19 cellular contexts compared by ENCODE assay signal in the genomic region with DNA sequence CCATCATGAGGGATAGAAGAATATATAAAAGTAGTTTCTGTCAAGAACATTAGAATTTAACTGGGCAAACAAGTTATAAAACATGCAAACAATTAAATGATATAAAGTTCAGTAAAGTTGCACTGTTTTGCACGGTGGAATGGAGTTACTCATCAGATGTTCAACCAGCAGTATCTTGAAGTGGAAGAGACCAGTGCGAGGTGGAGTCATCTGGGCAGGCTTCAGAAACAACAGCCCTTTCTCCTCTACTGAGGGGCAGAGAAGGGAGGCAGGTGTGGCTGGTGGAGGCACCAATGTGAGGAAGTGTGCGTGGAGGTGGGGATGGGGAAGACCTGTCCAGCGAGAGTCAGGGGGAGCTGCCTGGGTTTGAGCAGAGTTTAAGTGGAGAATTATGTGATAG. TPM values are rescaled to one million over a fixed set of nuclear protein-coding genes. Genes with fewer than 3 reads are reported as not detected.
A peak's percentile ranks its signal among the peaks of the same experiment; 100 is the strongest.
DNase-seq lines count a peak whose midpoint lies in the region; TF ChIP-seq lines count a peak whose summit lies in the region.
"Had no signal": no experiment of that assay in that cellular context is flagged by ENCODE, and none has a peak within 500 bp of the region (broad histone marks: within the 10 kb centered on the region; RNA-seq: fewer than 3 reads in every experiment).

No MANE protein-coding gene starts in this region.

- no peaks in the 10 kb centered on the region for H3K27me3 Mint-ChIP-seq in neural crest cell (ENCODE audit: low read depth)

- H3K36me3 ChIP-seq in right atrium auricular region (no peaks in the 10 kb centered on the region), HEK293 (ENCODE audit: control insufficient read depth in 2 of 2, insufficient read depth in 1 of 2, low read length in 2 of 2) (no peaks in the 10 kb centered on the region)
- H3K36me3 ChIP-seq: HAP-1 had no signal

- H3K9me3 ChIP-seq in right atrium auricular region (no peaks in the 10 kb centered on the region), HEK293 (ENCODE audit: control insufficient read depth, insufficient read depth, low read depth, low read length) (no peaks in the 10 kb centered on the region)
- H3K9me3 ChIP-seq: A549, HAP-1 had no signal

- no peak overlapping the region for H3K4me3 Mint-ChIP-seq in neural crest cell

- TF ChIP-seq CTCF in right atrium auricular region (IDR thresholded peaks at IDR 0.05) = no peak
- TF ChIP-seq CTCF in HEK293 (tag by site-specific recombination; IDR thresholded peaks at IDR 0.05) = no peak
- TF ChIP-seq CTCF in neural crest cell (conservative IDR thresholded peaks at IDR 0.05) = no peak

- no peaks in the 10 kb centered on the region for H3K36me3 Mint-ChIP-seq in neural crest cell (ENCODE audit: low read depth)
- H3K36me3 Mint-ChIP-seq: CD4-positive, alpha-beta memory T cell had no signal

- H3K27me3 ChIP-seq in right atrium auricular region = no peaks in the 10 kb centered on the region

- CTCF ChIA-PET in HEK293 (lab: Yijun Ruan, JAX) = interaction anchor here (1.1 kb wide), 1 partner anchor 8 kb away, joined by 5 read pairs; no protein-coding TSS in a partner anchor

- intact Hi-C loops in cardiac septum (cut with DNase I) = no loop called here

- peaks cover 8% of the 10 kb centered on the region for H3K4me1 Mint-ChIP-seq in neural crest cell

- peak overlapping the region; percentile 81 for H3K27ac Mint-ChIP-seq in neural crest cell (ENCODE audit: unreplicated experiment)
- H3K27ac Mint-ChIP-seq: CD4-positive, alpha-beta memory T cell had no signal

- DNase-seq in cardiac septum (ENCODE audit: low spot score) (peak; percentile 43), right atrium auricular region (ENCODE audit: low spot score) (no peak), neural crest cell (ENCODE audit: low read depth, low spot score) (no peak), NCI-H226 (no peak)
- no peak for DNase-seq in stimulated activated CD4-positive, alpha-beta T cell treated with anti-CD3 and anti-CD28 coated beads, Interleukin-4, amount 100 ng/mL, for 4 hours
- DNase-seq: 8988T; ACHN; AML-193; C1 segment of cervical spinal cord; Calu3; CD4-positive, alpha-beta memory T cell; COR-L47; DMS53; DMS79 treated with DMSO at 0.1 percent for 48 hours; GF-D8; GOT3 had no signal

- no peaks in the 10 kb centered on the region for H3K9me3 Mint-ChIP-seq in neural crest cell

- H3K4me1 ChIP-seq in right atrium auricular region (peaks cover 0 to 10% of the 10 kb centered on the region in 2 donors), HEK293 (ENCODE audit: control insufficient read depth, insufficient read depth, low read length) (no peaks in the 10 kb centered on the region)

- POLR2A ChIA-PET in HEK293 (lab: Yijun Ruan, JAX) = no interaction called here

- no peak overlapping the region for H3K27ac ChIP-seq in right atrium auricular region
- no peak overlapping the region for H3K27ac ChIP-seq in HEK293 (ENCODE audit: extremely low read depth, low read depth, low read length)
- H3K27ac ChIP-seq: A549 had no signal

- H3K4me3 ChIP-seq in right atrium auricular region = no peak overlapping the region
- H3K4me3 ChIP-seq in HEK293 (ENCODE audit: low read depth, low read length) = no peak overlapping the region
- H3K4me3 ChIP-seq: A549, HAP-1 had no signal

TF ChIP-seq in HEK293, 187 proteins besides CTCF, POLR2A, EP300 and RAD21:
- TF ChIP-seq ZNF510 (tag by site-specific recombination; IDR thresholded peaks at IDR 0.05; ENCODE audit: insufficient replicate concordance) (no peak), ZNF121 (tag by site-specific recombination; IDR thresholded peaks at IDR 0.05) (no peak), ZNF324 (tag by site-specific recombination; IDR thresholded peaks at IDR 0.05) (no peak)
- TF ChIP-seq, protein P1, sequence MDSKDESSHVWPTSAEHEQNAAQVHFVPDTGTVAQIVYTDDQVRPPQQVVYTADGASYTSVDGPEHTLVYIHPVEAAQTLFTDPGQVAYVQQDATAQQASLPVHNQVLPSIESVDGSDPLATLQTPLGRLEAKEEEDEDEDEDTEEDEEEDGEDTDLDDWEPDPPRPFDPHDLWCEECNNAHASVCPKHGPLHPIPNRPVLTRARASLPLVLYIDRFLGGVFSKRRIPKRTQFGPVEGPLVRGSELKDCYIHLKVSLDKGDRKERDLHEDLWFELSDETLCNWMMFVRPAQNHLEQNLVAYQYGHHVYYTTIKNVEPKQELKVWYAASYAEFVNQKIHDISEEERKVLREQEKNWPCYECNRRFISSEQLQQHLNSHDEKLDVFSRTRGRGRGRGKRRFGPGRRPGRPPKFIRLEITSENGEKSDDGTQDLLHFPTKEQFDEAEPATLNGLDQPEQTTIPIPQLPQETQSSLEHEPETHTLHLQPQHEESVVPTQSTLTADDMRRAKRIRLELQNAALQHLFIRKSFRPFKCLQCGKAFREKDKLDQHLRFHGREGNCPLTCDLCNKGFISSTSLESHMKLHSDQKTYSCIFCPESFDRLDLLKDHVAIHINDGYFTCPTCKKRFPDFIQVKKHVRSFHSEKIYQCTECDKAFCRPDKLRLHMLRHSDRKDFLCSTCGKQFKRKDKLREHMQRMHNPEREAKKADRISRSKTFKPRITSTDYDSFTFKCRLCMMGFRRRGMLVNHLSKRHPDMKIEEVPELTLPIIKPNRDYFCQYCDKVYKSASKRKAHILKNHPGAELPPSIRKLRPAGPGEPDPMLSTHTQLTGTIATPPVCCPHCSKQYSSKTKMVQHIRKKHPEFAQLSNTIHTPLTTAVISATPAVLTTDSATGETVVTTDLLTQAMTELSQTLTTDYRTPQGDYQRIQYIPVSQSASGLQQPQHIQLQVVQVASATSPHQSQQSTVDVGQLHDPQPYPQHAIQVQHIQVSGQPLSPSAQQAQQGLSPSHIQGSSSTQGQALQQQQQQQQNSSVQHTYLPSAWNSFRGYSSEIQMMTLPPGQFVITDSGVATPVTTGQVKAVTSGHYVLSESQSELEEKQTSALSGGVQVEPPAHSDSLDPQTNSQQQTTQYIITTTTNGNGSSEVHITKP (tag by site-specific recombination; IDR thresholded peaks at IDR 0.05) = peak; percentile 68

RNA-seq across cellular contexts. Expression of a gene that starts 7.5 kb away (rescaled TPM):
- total RNA-seq in cardiac septum = 8.9 TPM
- total RNA-seq in right atrium auricular region = 10 to 100 TPM in 1 of 2 donors, 1 to 10 TPM in 1; 2.6 to 10.8 TPM
- total RNA-seq in neural crest cell = 40.7 and 41.2 TPM in 2 replicates
